Comparison of ENCODE assay signal across 8 cellular contexts in genomic region chr22:41621099-41621910, GRCh38. TPM values are rescaled to one million over a fixed set of nuclear protein-coding genes. Genes with fewer than 3 reads are reported as not detected.
DNase-seq lines count a peak whose midpoint lies in the region; ATAC-seq, FAIRE-seq and TF ChIP-seq lines count a peak whose summit lies in the region.

Gene XRCC6 (plus strand): TSS chr22:41621295. CDS start chr22:41622005, 710 bp downstream.

- H3K4me1 ChIP-seq in HUES64 (ENCODE audit: insufficient read depth, low read length) (peaks cover 7% of the 10 kb centered on the region; the same call in 1 of the 2 replicates), OCI-LY1 (ENCODE audit: insufficient read depth, low read length, severe bottlenecking) (peaks cover 38% of the 10 kb centered on the region)

- no peak within 1 kb of the TSS for H2AFZ ChIP-seq in OCI-LY1 (ENCODE audit: low read length)

- H3K27ac ChIP-seq in HUES64 (ENCODE audit: low read depth, low read length): peak within 1 kb of the TSS; percentile 99
- H3K27ac ChIP-seq in OCI-LY1 (ENCODE audit: low read depth, low read length, poor library complexity, severe bottlenecking): peak within 1 kb of the TSS; percentile 75

- under 1% methylated on average over 70 of the region's 70 CpGs for WGBS in HUES64

- peaks cover 10% of the 10 kb centered on the region for H3K36me3 Mint-ChIP-seq in mesothelial cell of epicardium

- H3K79me2 ChIP-seq in OCI-LY1 (ENCODE audit: insufficient read depth, low read length): peaks cover 52% of the 10 kb centered on the region

- TF ChIP-seq CTCF in OCI-LY1 (IDR thresholded peaks at IDR 0.05; ENCODE audit: low read length) (no peak), mesothelial cell of epicardium (IDR thresholded peaks at IDR 0.05; ENCODE audit: unreplicated experiment) (no peak)

- ATAC-seq in GM21423 (IDR thresholded peaks at IDR 0.05; ENCODE audit: unreplicated experiment): peak; percentile 80

- H3K27me3 Mint-ChIP-seq in mesothelial cell of epicardium (ENCODE audit: low read depth): no peaks in the 10 kb centered on the region

- peak; percentile 97 for DNase-seq in Caki2 (ENCODE audit: low read depth)
- DNase-seq in activated CD8-positive, alpha-beta memory T cell treated with anti-CD3 and anti-CD28 coated beads, Interleukin-2, amount 50 U/mL, for 4 hours: peak; percentile 100
- peak; percentile 99 to 100 for DNase-seq in mesothelial cell of epicardium (ENCODE audit: low spot score in 2 of 2, unreplicated experiment in 2 of 2)
- DNase-seq in stimulated activated CD8-positive, alpha-beta memory T cell treated with anti-CD3 and anti-CD28 coated beads, Interleukin-15, amount 100 ng/mL, for 48 hours (ENCODE audit: low read depth in 2 of 2): peak; percentile 99

- H3K4me1 Mint-ChIP-seq in mesothelial cell of epicardium: peaks cover 25% of the 10 kb centered on the region

- H3K4me3 Mint-ChIP-seq in mesothelial cell of epicardium: peak within 1 kb of the TSS; percentile 93

- in situ Hi-C loops in Caki2 (cut with HindIII; ENCODE audit: low pct_unique_long_range_greater_than_20kb, low sequenced_read_pairs): no loop called here

- no peaks in the 10 kb centered on the region for H3F3A ChIP-seq in OCI-LY1 (ENCODE audit: insufficient read depth, low read length)

- peak; percentile 15 for FAIRE-seq in endometrium (lab: Jason Lieb, UNC)

- H3K36me3 ChIP-seq in HUES64 (ENCODE audit: insufficient read depth, low read length) (peaks cover 37% of the 10 kb centered on the region), OCI-LY1 (ENCODE audit: insufficient read depth, low read length) (peaks cover 33% of the 10 kb centered on the region)

- H3K9me3 Mint-ChIP-seq in mesothelial cell of epicardium: no peaks in the 10 kb centered on the region

- H3K4me3 ChIP-seq in HUES64 (ENCODE audit: low read length) (peak within 1 kb of the TSS; percentile 95), OCI-LY1 (ENCODE audit: low read depth, low read length, poor library complexity, severe bottlenecking) (peak within 1 kb of the TSS; percentile 71)

- peak within 1 kb of the TSS; percentile 97 for H3K4me2 ChIP-seq in OCI-LY1 (ENCODE audit: low read length)

- H3K9me3 ChIP-seq in HUES64 (ENCODE audit: insufficient read depth, low read depth, low read length) (no peaks in the 10 kb centered on the region), OCI-LY1 (ENCODE audit: low read length) (no peaks in the 10 kb centered on the region)

- no peaks in the 10 kb centered on the region for H3K9me2 ChIP-seq in OCI-LY1 (ENCODE audit: low read depth, low read length)

- peak within 1 kb of the TSS; percentile 100 for H3K27ac Mint-ChIP-seq in mesothelial cell of epicardium

- peak within 1 kb of the TSS; percentile 98 for H3K9ac ChIP-seq in HUES64 (ENCODE audit: low read depth, low read length)
- H3K9ac ChIP-seq in OCI-LY1 (ENCODE audit: low read length): peak within 1 kb of the TSS; percentile 97

- H3K27me3 ChIP-seq in HUES64 (ENCODE audit: insufficient read depth, low read length) (no peaks in the 10 kb centered on the region), OCI-LY1 (ENCODE audit: insufficient read depth, low read length) (no peaks in the 10 kb centered on the region)

- H4K20me1 ChIP-seq in OCI-LY1 (ENCODE audit: insufficient read depth, low read length): no peaks in the 10 kb centered on the region

RNA-seq across cellular contexts. Expression of gene XRCC6, which starts in this region (rescaled TPM):
- total RNA-seq in Caki2 (2014; rRNA removed; shearing (Covaris generic); ENCODE audit: low replicate concordance): 681 and 856 TPM in 2 replicates
- 494 TPM for polyA plus RNA-seq in HUES64 (2013, experiment 1 of 2)
- polyA plus RNA-seq in HUES64 (2013, experiment 2 of 2): 469 TPM
- 216 to 221 TPM (median 221 TPM) in 3 replicates for total RNA-seq in mesothelial cell of epicardium

Comparison
In these comparisons a context has a peak if more than half of its experiments do, and no peak if none do; other contexts are left out.
1. Peak in every context shown above with its lines: DNase-seq, ATAC-seq, H3K4me3 ChIP-seq and H3K27ac ChIP-seq.